11 cellular contexts compared by ENCODE assay signal in the genomic region with DNA sequence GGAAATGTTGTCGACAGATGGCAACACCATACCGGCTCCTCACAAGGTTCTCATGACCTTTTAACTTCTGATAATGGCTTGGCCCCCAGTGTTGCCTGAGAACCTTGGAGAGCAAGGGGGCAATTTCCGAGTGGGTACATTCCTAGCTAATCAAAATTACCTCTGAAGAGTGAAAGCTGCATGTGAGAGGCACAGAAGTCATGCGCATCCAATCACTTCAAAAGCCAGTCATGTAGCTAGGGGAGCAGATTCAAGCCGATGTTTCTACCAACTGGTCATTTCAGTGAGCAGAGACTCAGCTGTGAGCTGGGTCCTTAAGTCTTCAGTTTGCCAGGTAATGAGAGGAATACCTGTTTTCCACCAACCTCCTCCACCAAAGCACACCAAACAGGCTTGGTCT.
"Had no signal": no experiment of that assay in that cellular context is flagged by ENCODE, and none has a peak within 500 bp of the region (broad histone marks: within the 10 kb centered on the region; RNA-seq: fewer than 3 reads in every experiment).

No MANE protein-coding gene starts in this region.

- ATAC-seq: GM23338, HCT116, K562 had no signal

- H3K9me3 ChIP-seq: HAP-1 had no signal

- H3K4me3 Mint-ChIP-seq: GM23338, HFFc6 had no signal

- H3K4me1 ChIP-seq: HAP-1 had no signal

- H3K9me3 Mint-ChIP-seq: GM23338, HFFc6 had no signal

- DNase-seq: HFFc6, IMR-90, Kasumi-1, KG1 had no signal

- FAIRE-seq: H1, H54, HTR-8/SVneo, K562 had no signal

- H3K27ac Mint-ChIP-seq: GM23338, HFFc6 had no signal

- H3K4me3 ChIP-seq: GM23338, HAP-1, K562 had no signal

- H3K36me3 ChIP-seq: HAP-1 had no signal
